ENCODE assay signal across 1 cellular context in genomic region chr6:66127061-66127460, GRCh38.
TF ChIP-seq lines count a peak whose summit lies in the region.

No MANE protein-coding gene starts in this region.

TF ChIP-seq in GM23338, 12 proteins besides CTCF, POLR2A, EP300 and RAD21 (continued from another document):
- no peak for TF ChIP-seq ZNF462 (CRISPR knock-in tag; IDR thresholded peaks at IDR 0.05)
- no peak for TF ChIP-seq POLR2AphosphoS5 (IDR thresholded peaks at IDR 0.05; ENCODE audit: low read depth)
- TF ChIP-seq NANOG (IDR thresholded peaks at IDR 0.05; ENCODE audit: borderline replicate concordance): no peak
- TF ChIP-seq JUNB (IDR thresholded peaks at IDR 0.05; ENCODE audit: unreplicated experiment): no peak
- no peak for TF ChIP-seq ZNF331 (CRISPR knock-in tag; IDR thresholded peaks at IDR 0.05; ENCODE audit: low read depth)
- no peak for TF ChIP-seq STAT1 (IDR thresholded peaks at IDR 0.05; ENCODE audit: unreplicated experiment)
- no peak for TF ChIP-seq EZH2phosphoT487 (IDR thresholded peaks at IDR 0.05; ENCODE audit: unreplicated experiment)
- TF ChIP-seq EZH2 (IDR thresholded peaks at IDR 0.05; ENCODE audit: low read depth, unreplicated experiment): no peak
- no peak for TF ChIP-seq REST (IDR thresholded peaks at IDR 0.05; ENCODE audit: unreplicated experiment)
- no peak for TF ChIP-seq CREB1 (CRISPR knock-in tag; IDR thresholded peaks at IDR 0.05; ENCODE audit: low read depth)
